ENCODE assay signal across 8 cellular contexts in genomic region chr5:119356384-119357188, GRCh38. TPM values are rescaled to one million over a fixed set of nuclear protein-coding genes. Genes with fewer than 3 reads are reported as not detected.
DNase-seq lines count a peak whose midpoint lies in the region; ATAC-seq, FAIRE-seq and TF ChIP-seq lines count a peak whose summit lies in the region.

No MANE protein-coding gene starts in this region.

- FAIRE-seq in GM12891 (lab: Jason Lieb, UNC): peak; percentile 67

- no peak for TF ChIP-seq POLR2A in GM12891 (IDR thresholded peaks at IDR 0.05; ENCODE audit: low read depth, low read length)

- DNase-seq in GM12891 (ENCODE audit: insufficient read length, low spot score) (no peak), NCI-H1105 (lab: John Stamatoyannopoulos, UW) (peak; percentile 9), dedifferentiated amniotic fluid mesenchymal stem cell (ENCODE audit: extremely low spot score) (peak; percentile 31), GM20000 (ENCODE audit: low spot score) (no peak), activated gamma-delta T cell treated with Interleukin-2 at 50 U/mL for 16 hours (no peak), GM10248 (ENCODE audit: extremely low spot score) (no peak)

- POLR2A ChIA-PET in GM10248 (lab: Yijun Ruan, JAX): interaction anchor here (0.6 to 1.5 kb wide), 3 partner anchors 20 to 26 kb away, joined by 3 to 7 read pairs (median 4); no protein-coding TSS in a partner anchor

- TF ChIP-seq CTCF in GM20000 (IDR thresholded peaks at IDR 0.05; ENCODE audit: extremely low read depth, missing control alignments): no peak
- no peak for TF ChIP-seq CTCF in GM10248 (IDR thresholded peaks at IDR 0.05; ENCODE audit: control extremely low read depth, extremely low read depth, low read depth, missing control alignments)

- no peaks in the 10 kb centered on the region for H3K27me3 ChIP-seq in mucosa of rectum (ENCODE audit: control insufficient read depth in 2 of 2, insufficient read depth in 2 of 2, low read length in 2 of 2)

- H3K4me1 ChIP-seq in mucosa of rectum (ENCODE audit: control insufficient read depth in 2 of 2, insufficient read depth in 2 of 2, low read length in 2 of 2): peaks cover 13 to 37% of the 10 kb centered on the region in 2 donors

- H3K9me3 ChIP-seq in mucosa of rectum (ENCODE audit: control insufficient read depth in 2 of 2, low read length in 2 of 2): no peaks in the 10 kb centered on the region

- H3K9ac ChIP-seq in mucosa of rectum (ENCODE audit: low read depth in 1 of 2, low read length in 2 of 2): peak overlapping the region; percentile 41 to 72

- peak overlapping the region; percentile 71 to 82 for H3K4me3 ChIP-seq in mucosa of rectum (ENCODE audit: low read length in 2 of 2)

- no peak for ATAC-seq in HG02610 (IDR thresholded peaks at IDR 0.05; ENCODE audit: unreplicated experiment)

- H3K36me3 ChIP-seq in mucosa of rectum (ENCODE audit: control insufficient read depth in 2 of 2, insufficient read depth in 2 of 2, low read length in 2 of 2): no peaks in the 10 kb centered on the region

- CTCF ChIA-PET in GM10248 (lab: Yijun Ruan, JAX): interaction anchor here (0.7 to 14.9 kb wide), 13 partner anchors 10 to 369 kb away, joined by 3 to 159 read pairs (median 4); partner anchors contain the start of gene DTWD2

- peak overlapping the region; percentile 15 to 74 for H3K27ac ChIP-seq in mucosa of rectum (ENCODE audit: low read depth in 2 of 2, low read length in 2 of 2)

TF ChIP-seq in GM12891, 5 proteins besides CTCF, POLR2A, EP300 and RAD21:
- TF ChIP-seq PAX5 (IDR thresholded peaks at IDR 0.05; ENCODE audit: insufficient read depth, low read length, severe bottlenecking): no peak
- TF ChIP-seq SPI1 (IDR thresholded peaks at IDR 0.05; ENCODE audit: low read depth, low read length): peak; percentile 84
- no peak for TF ChIP-seq POU2F2 (IDR thresholded peaks at IDR 0.05; ENCODE audit: low read depth, low read length)
- no peak for TF ChIP-seq TAF1 (IDR thresholded peaks at IDR 0.05; ENCODE audit: low read depth, low read length)
- no peak for TF ChIP-seq POLR2AphosphoS5 (IDR thresholded peaks at IDR 0.05; ENCODE audit: low read depth, low read length)
TF ChIP-seq in GM12891: peak in this region for 1.

RNA-seq across cellular contexts. Expression of gene TNFAIP8, which starts 0.8 kb away (rescaled TPM):
- polyA plus RNA-seq in GM12891 (2012; ENCODE audit: low read depth, missing spikeins): 82.8 TPM

Comparison
In these comparisons a context has a peak if more than half of its experiments do, and no peak if none do; other contexts are left out.
1. DNase-seq: peak in NCI-H1105 (single experiment) and dedifferentiated amniotic fluid mesenchymal stem cell (single experiment); none in GM12891 (single experiment), GM20000 (single experiment), activated gamma-delta T cell treated with Interleukin-2 at 50 U/mL for 16 hours (single experiment) and GM10248 (single experiment).